Comparison of ENCODE assay signal across 15 cellular contexts in genomic region chr3:132318451-132318850, GRCh38. TPM values are rescaled to one million over a fixed set of nuclear protein-coding genes. Genes with fewer than 3 reads are reported as not detected.
A peak's percentile ranks its signal among the peaks of the same experiment; 100 is the strongest.
DNase-seq lines count a peak whose midpoint lies in the region; ATAC-seq, FAIRE-seq and TF ChIP-seq lines count a peak whose summit lies in the region.
"Had no signal": no experiment of that assay in that cellular context is flagged by ENCODE, and none has a peak within 500 bp of the region (broad histone marks: within the 10 kb centered on the region; RNA-seq: fewer than 3 reads in every experiment).

No MANE protein-coding gene starts in this region.

- no peaks in the 10 kb centered on the region for H3K36me3 ChIP-seq in HEK293 (ENCODE audit: control insufficient read depth in 2 of 2, insufficient read depth in 1 of 2, low read length in 2 of 2)
- no peaks in the 10 kb centered on the region for H3K36me3 ChIP-seq in kidney (ENCODE audit: control insufficient read depth in 1 of 2, insufficient read depth in 2 of 2, low read length in 2 of 2)
- no peaks in the 10 kb centered on the region for H3K36me3 ChIP-seq in BE2C
- H3K36me3 ChIP-seq: adrenal gland, BLaER1, spleen, uterus had no signal

- H3K27ac ChIP-seq in A549: no peak overlapping the region
- H3K27ac ChIP-seq in HEK293 (ENCODE audit: extremely low read depth, low read depth, low read length): no peak overlapping the region
- H3K27ac ChIP-seq in kidney (ENCODE audit: low read depth in 2 of 2, low read length in 2 of 2): no peak overlapping the region
- H3K27ac ChIP-seq: BLaER1 had no signal

- WGBS in A549 (ENCODE audit: missing lambda C conversion rate): 54% methylated on average over 1 of the region's 1 CpG

- no peak for FAIRE-seq in A549 (lab: Jason Lieb, UNC)
- no peak for FAIRE-seq in kidney (lab: Jason Lieb, UNC)
- FAIRE-seq: RCC 7860 had no signal

- H3K27me3 ChIP-seq in BE2C: no peaks in the 10 kb centered on the region
- H3K27me3 ChIP-seq: adrenal gland, BLaER1, uterus had no signal

- ATAC-seq in A549: no peak
- no peak for ATAC-seq in GM18517 (IDR thresholded peaks at IDR 0.05; ENCODE audit: unreplicated experiment)
- ATAC-seq in GM18861 (IDR thresholded peaks at IDR 0.05; ENCODE audit: unreplicated experiment): no peak
- ATAC-seq: effector memory CD8-positive, alpha-beta T cell; naive thymus-derived CD4-positive, alpha-beta T cell had no signal

- intact Hi-C loops in kidney (cut with DNase I): no loop called here

- TF ChIP-seq EP300 in A549 (IDR thresholded peaks at IDR 0.05): no peak

- no peak overlapping the region for H3K4me3 ChIP-seq in A549
- H3K4me3 ChIP-seq in HEK293 (ENCODE audit: low read depth, low read length): no peak overlapping the region
- H3K4me3 ChIP-seq in kidney (ENCODE audit: low read length in 2 of 2): peak overlapping the region; percentile 44 to 52
- H3K4me3 ChIP-seq in BE2C (ENCODE audit: low read depth, low read length): no peak overlapping the region
- H3K4me3 ChIP-seq: BLaER1 had no signal

- TF ChIP-seq CTCF in A549 (IDR thresholded peaks at IDR 0.05) (no peak), HEK293 (tag by site-specific recombination; IDR thresholded peaks at IDR 0.05) (no peak), kidney (IDR thresholded peaks at IDR 0.05; ENCODE audit: borderline replicate concordance, extremely low read depth, insufficient read depth) (no peak), BE2C (IDR thresholded peaks at IDR 0.05; ENCODE audit: low read depth, low read length) (no peak)

- no peak for TF ChIP-seq POLR2A in A549 (IDR thresholded peaks at IDR 0.05; ENCODE audit: low read length)

- no peak overlapping the region for H3K9ac ChIP-seq in kidney (ENCODE audit: low read length in 2 of 2)
- H3K9ac ChIP-seq: BLaER1 had no signal

- CTCF ChIA-PET in A549 (lab: Yijun Ruan, JAX) (no interaction called here), HEK293 (lab: Yijun Ruan, JAX) (interaction anchor here (0.9 to 1.0 kb wide), 2 partner anchors 24 to 108 kb away, joined by 3 to 4 read pairs; no protein-coding TSS in a partner anchor)

- TF ChIP-seq RAD21 in A549 (conservative IDR thresholded peaks at IDR 0.05 in 1 of 2, IDR thresholded peaks at IDR 0.05 in 1 of 2): no peak

- H3K4me1 ChIP-seq in A549: peaks cover 17% of the 10 kb centered on the region; the same call in 2 of the 3 replicates
- H3K4me1 ChIP-seq in HEK293 (ENCODE audit: control insufficient read depth, insufficient read depth, low read length): peaks cover 7% of the 10 kb centered on the region
- H3K4me1 ChIP-seq in kidney (ENCODE audit: control insufficient read depth in 1 of 2, insufficient read depth in 1 of 2, low read depth in 1 of 2, low read length in 2 of 2): no peaks in the 10 kb centered on the region
- H3K4me1 ChIP-seq in BE2C: peaks cover 4% of the 10 kb centered on the region; the same call in 1 of the 2 replicates
- H3K4me1 ChIP-seq: uterus had no signal

- H3K4me2 ChIP-seq in A549: peak overlapping the region; percentile 45; the same call in 2 of the 3 replicates
- H3K4me2 ChIP-seq: BLaER1 had no signal

- POLR2A ChIA-PET in A549 (lab: Yijun Ruan, JAX) (no interaction called here), HEK293 (lab: Yijun Ruan, JAX) (no interaction called here)

- DNase-seq in A549 (ENCODE audit: low read depth in 1 of 2, low spot score in 1 of 2): no peak
- DNase-seq in astrocyte of the hippocampus (ENCODE audit: low read depth, low spot score): peak; percentile 4
- DNase-seq in kidney: no peak
- DNase-seq in hippocampal formation (lab: John Stamatoyannopoulos, UW): no peak
- DNase-seq in BE2C: no peak
- DNase-seq: effector memory CD8-positive, alpha-beta T cell; naive thymus-derived CD4-positive, alpha-beta T cell; spleen; uterus had no signal

- H3K9me3 ChIP-seq in A549: no peaks in the 10 kb centered on the region
- no peaks in the 10 kb centered on the region for H3K9me3 ChIP-seq in HEK293 (ENCODE audit: control insufficient read depth, insufficient read depth, low read depth, low read length)
- H3K9me3 ChIP-seq in kidney (ENCODE audit: control insufficient read depth in 1 of 2, low read length in 2 of 2): no peaks in the 10 kb centered on the region
- H3K9me3 ChIP-seq in BE2C: no peaks in the 10 kb centered on the region
- H3K9me3 ChIP-seq: adrenal gland, BLaER1, spleen, uterus had no signal

TF ChIP-seq in A549, 52 proteins besides CTCF, POLR2A, EP300 and RAD21:
- TF ChIP-seq, protein P1, sequence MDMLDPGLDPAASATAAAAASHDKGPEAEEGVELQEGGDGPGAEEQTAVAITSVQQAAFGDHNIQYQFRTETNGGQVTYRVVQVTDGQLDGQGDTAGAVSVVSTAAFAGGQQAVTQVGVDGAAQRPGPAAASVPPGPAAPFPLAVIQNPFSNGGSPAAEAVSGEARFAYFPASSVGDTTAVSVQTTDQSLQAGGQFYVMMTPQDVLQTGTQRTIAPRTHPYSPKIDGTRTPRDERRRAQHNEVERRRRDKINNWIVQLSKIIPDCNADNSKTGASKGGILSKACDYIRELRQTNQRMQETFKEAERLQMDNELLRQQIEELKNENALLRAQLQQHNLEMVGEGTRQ (IDR thresholded peaks at IDR 0.05): no peak
- TF ChIP-seq, protein P2, sequence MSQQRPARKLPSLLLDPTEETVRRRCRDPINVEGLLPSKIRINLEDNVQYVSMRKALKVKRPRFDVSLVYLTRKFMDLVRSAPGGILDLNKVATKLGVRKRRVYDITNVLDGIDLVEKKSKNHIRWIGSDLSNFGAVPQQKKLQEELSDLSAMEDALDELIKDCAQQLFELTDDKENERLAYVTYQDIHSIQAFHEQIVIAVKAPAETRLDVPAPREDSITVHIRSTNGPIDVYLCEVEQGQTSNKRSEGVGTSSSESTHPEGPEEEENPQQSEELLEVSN (IDR thresholded peaks at IDR 0.05; ENCODE audit: borderline replicate concordance, low read depth): no peak
- no peak for TF ChIP-seq CHD2 (IDR thresholded peaks at IDR 0.05; ENCODE audit: low read length, partially characterized antibody)
- TF ChIP-seq HMGXB4 (CRISPR knock-in tag; IDR thresholded peaks at IDR 0.05; ENCODE audit: borderline replicate concordance): no peak
- TF ChIP-seq HOXA7 (CRISPR knock-in tag; IDR thresholded peaks at IDR 0.05): no peak

TF ChIP-seq in HEK293, 187 proteins besides CTCF, POLR2A, EP300 and RAD21:
- TF ChIP-seq ZNF19 (tag by site-specific recombination; IDR thresholded peaks at IDR 0.05; ENCODE audit: low read depth) (no peak), ZBTB48 (tag by site-specific recombination; IDR thresholded peaks at IDR 0.05) (peak; percentile 76; the same call in 1 of the 2 replicates)

RNA-seq across cellular contexts. Expression of gene ACP3, which starts 1.2 kb away (rescaled TPM):
- polyA plus RNA-seq in A549 (2011; rRNA removed): 0.19 and 0.33 TPM in 2 replicates
- 0.06 TPM in 1 of 2 replicates, not detected in the other for polyA plus RNA-seq in A549 (2012; cell fraction: cytosol; rRNA removed)
- not detected in 2 replicates for polyA plus RNA-seq in A549 (2012; cell fraction: nucleus; rRNA removed)
- 0.09 to 0.21 TPM in 2 of 3 replicates, not detected in the other for polyA plus RNA-seq in A549 (2017; fragmentation: RNase III; extraction: RNeasy Plus Mini Kit Qiagen cat#74134 plus additional on column Dnase treatment)
- polyA minus RNA-seq in A549 (2011; rRNA and poly(A)+ RNA removed): 0.44 and 0.91 TPM in 2 replicates
- 67.8 TPM for total RNA-seq in kidney
- 31.8 TPM for polyA plus RNA-seq in kidney (ENCODE audit: insufficient read depth, low read depth, low replicate concordance)
- polyA plus RNA-seq in BE2C (2012; ENCODE audit: insufficient read depth, insufficient read length, low read depth): not detected
- polyA plus RNA-seq: naive thymus-derived CD4-positive, alpha-beta T cell had no signal

Comparison
In these comparisons a context has a peak if more than half of its experiments do, and no peak if none do; other contexts are left out.
1. H3K4me3 ChIP-seq: peak in kidney (2 of 2); none in A549 (single experiment), HEK293 (single experiment) and BE2C (single experiment).
2. RNA of gene ACP3, which starts 1.2 kb away (polyA plus RNA-seq): 31.8 TPM in kidney (single experiment); 0.06 to 0.33 TPM in A549; every median in the first group is over 10 times any median in the second.